ENCODE assay signal across 13 cellular contexts in the genomic region with DNA sequence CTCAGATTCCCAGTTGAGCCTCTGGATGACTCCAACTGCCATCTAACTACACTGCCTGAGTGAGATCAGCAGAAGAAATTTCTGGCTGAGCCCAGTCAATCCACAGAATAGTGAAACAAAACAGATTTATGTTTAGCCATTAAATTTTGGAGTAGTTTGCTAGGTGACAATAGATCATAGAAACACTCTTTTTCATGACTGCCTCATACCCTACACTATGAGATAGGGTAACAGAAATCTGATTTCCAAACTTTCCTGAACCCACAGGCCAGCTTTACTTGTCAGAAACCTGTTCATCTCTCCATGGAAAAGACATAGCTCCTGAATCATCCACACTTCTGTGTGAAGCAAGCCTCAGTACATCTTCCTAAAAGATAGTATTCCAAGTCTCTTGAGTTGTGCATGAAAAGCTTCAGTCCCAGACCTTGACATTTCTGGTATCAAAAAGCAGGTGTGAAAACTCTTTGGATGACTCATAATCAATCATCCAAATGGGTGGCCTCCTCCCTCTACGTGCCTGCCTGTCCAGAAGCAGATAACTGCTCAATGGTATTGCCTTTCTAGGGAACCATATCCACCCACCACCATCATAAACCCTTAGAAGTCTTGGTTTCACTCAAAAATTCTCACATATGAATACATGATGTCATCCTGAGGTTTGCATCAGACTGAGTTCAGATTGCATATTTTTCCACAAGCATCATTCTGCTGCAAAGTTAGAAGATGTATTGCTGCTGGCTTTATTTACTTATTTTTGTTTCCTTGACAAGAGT. TPM values are rescaled to one million over a fixed set of nuclear protein-coding genes. Genes with fewer than 3 reads are reported as not detected.
DNase-seq lines count a peak whose midpoint lies in the region; ATAC-seq, FAIRE-seq and TF ChIP-seq lines count a peak whose summit lies in the region.
"Had no signal": no experiment of that assay in that cellular context is flagged by ENCODE, and none has a peak within 500 bp of the region (broad histone marks: within the 10 kb centered on the region; RNA-seq: fewer than 3 reads in every experiment).

No MANE protein-coding gene starts in this region.

- H3K36me3 ChIP-seq in adipocyte (ENCODE audit: control insufficient read depth, insufficient read depth, low read length, severe bottlenecking) = no peaks in the 10 kb centered on the region
- H3K36me3 ChIP-seq in pancreas = no peaks in the 10 kb centered on the region

- WGBS in pancreas, 2 donors = 15 to 25% methylated on average over 1 of the region's 1 CpG

- H3K4me1 ChIP-seq in adipocyte (ENCODE audit: control insufficient read depth, insufficient read depth, low read length) (peaks cover 15% of the 10 kb centered on the region), pancreas (peaks cover 0 to 6% (median 3%) of the 10 kb centered on the region in 3 donors)

- intact Hi-C loops in pancreas (cut with DNase I) = no loop called here

- H3K27me3 ChIP-seq in adipocyte (replicated peaks; ENCODE audit: control insufficient read depth, insufficient read depth, low read length) (no peaks in the 10 kb centered on the region), pancreas (no peaks in the 10 kb centered on the region)

- H3K27ac ChIP-seq in pancreas = no peak overlapping the region

- DNase-seq in activated CD4-positive, CD25-positive, alpha-beta regulatory T cell (lab: John Stamatoyannopoulos, UW) = no peak
- DNase-seq in adipocyte (ENCODE audit: low read depth) = peak; percentile 71
- DNase-seq in pancreas = no peak
- DNase-seq: 8988T; activated naive CD4-positive, alpha-beta T cell treated with anti-CD3 and anti-CD28 coated beads, Interleukin-2, amount 50 U/mL, for 16 hours; NCI-H345 had no signal

- no peak for FAIRE-seq in pancreas (lab: Jason Lieb, UNC)
- FAIRE-seq: D721Med, GM12892 had no signal

- peak; percentile 51 to 65 for ATAC-seq in activated CD4-positive, CD25-positive, alpha-beta regulatory T cell treated with anti-CD3 and anti-CD28 coated beads, Interleukin-2, amount 50 U/mL, for 24 hours
- ATAC-seq in GM21529 (IDR thresholded peaks at IDR 0.05; ENCODE audit: unreplicated experiment) = peak; percentile 75
- ATAC-seq in pancreas = peak; percentile 40 to 72 (median 50)
- ATAC-seq in HG02840 (IDR thresholded peaks at IDR 0.05; ENCODE audit: low FRiP score, unreplicated experiment) = no peak
- ATAC-seq in HG02588 (IDR thresholded peaks at IDR 0.05; ENCODE audit: unreplicated experiment) = no peak
- ATAC-seq in HG03025 (IDR thresholded peaks at IDR 0.05; ENCODE audit: low FRiP score, unreplicated experiment) = no peak

- H3K9me3 ChIP-seq in adipocyte (ENCODE audit: control insufficient read depth, low read length) (peaks cover 7% of the 10 kb centered on the region), pancreas (no peaks in the 10 kb centered on the region)

- TF ChIP-seq CTCF in pancreas (IDR thresholded peaks at IDR 0.05) = no peak

- H3K9ac ChIP-seq in adipocyte (ENCODE audit: low read length) = no peak overlapping the region

- no peak overlapping the region for H3K4me3 ChIP-seq in adipocyte (ENCODE audit: low read length)
- no peak overlapping the region for H3K4me3 ChIP-seq in pancreas

RNA-seq across cellular contexts. Expression of gene RAP2C, which starts 47.5 kb away (rescaled TPM):
- total RNA-seq in pancreas = 10 to 100 TPM in 2 of 6 donors, 1 to 10 TPM in 4; 6.2 to 15.1 (median 8.3) TPM
- 10 to 100 TPM in 1 of 2 donors, 1 to 10 TPM in 1; 7.7 to 10.6 TPM for polyA plus RNA-seq in pancreas

Comparison
In these comparisons a context has a peak if more than half of its experiments do, and no peak if none do; other contexts are left out.
1. ATAC-seq: peak in activated CD4-positive, CD25-positive, alpha-beta regulatory T cell treated with anti-CD3 and anti-CD28 coated beads, Interleukin-2, amount 50 U/mL, for 24 hours (2 of 2), GM21529 (single experiment) and pancreas (4 of 4); none in HG02840 (single experiment), HG02588 (single experiment) and HG03025 (single experiment).